9 cellular contexts compared by ENCODE assay signal in the genomic region with DNA sequence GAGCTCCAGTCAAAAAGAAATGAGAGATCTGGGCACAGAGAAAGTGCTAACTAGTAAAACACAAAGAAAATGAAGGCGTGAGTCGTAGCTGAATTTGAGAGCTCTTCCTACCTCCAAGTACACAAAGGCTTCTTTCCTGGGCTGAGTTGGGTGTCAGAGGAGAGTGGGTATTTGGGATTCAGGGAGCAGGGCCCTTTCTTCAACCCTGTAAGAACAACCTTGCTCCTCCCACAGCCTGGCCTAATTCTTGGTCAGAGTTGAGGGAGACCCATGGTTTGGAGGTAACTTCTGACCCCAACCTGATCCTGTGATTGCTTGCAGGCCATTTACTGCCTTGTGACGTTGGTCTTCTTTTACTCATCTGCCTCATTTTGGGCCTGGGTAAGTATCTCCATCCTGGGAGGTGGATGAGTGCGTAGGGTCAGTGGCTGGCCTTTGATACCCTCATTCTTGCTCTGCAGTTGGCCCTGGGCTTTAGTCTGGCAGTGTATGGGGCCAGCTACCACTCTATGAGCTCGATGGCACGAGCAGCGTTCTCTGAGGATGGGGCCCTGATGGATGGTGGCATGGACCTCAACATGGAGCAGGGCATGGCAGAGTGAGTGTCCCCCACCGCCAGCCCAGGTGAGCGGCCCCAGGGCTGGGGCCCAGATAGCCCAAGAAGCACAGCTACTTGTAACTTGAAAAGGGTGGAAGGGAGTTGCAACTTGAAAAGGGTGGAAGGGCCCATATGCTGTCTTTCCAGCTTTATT. TPM values are rescaled to one million over a fixed set of nuclear protein-coding genes. Genes with fewer than 3 reads are reported as not detected.
DNase-seq lines count a peak whose midpoint lies in the region; ATAC-seq and TF ChIP-seq lines count a peak whose summit lies in the region.
"Had no signal": no experiment of that assay in that cellular context is flagged by ENCODE, and none has a peak within 500 bp of the region (broad histone marks: within the 10 kb centered on the region; RNA-seq: fewer than 3 reads in every experiment).

No MANE protein-coding gene starts in this region.

- H3K9me3 ChIP-seq in breast epithelium (no peaks in the 10 kb centered on the region), mucosa of stomach (ENCODE audit: control insufficient read depth, low read length) (no peaks in the 10 kb centered on the region), Peyer's patch (no peaks in the 10 kb centered on the region), gastroesophageal sphincter (no peaks in the 10 kb centered on the region)

- H3K27ac ChIP-seq in ACC112 (ENCODE audit: low read depth, low read length) (peak overlapping the region; percentile 72; the same call in 1 of the 2 replicates), HL-60 (replicated peaks) (no peak overlapping the region), breast epithelium (peak overlapping the region in 1 of 2 donors; percentile 85), Peyer's patch (no peak overlapping the region), gastroesophageal sphincter (no peak overlapping the region)

- H2AFZ ChIP-seq in ACC112 (ENCODE audit: low read length, unreplicated experiment), result no peak overlapping the region

- peaks cover 22% of the 10 kb centered on the region for H3K4me1 ChIP-seq in ACC112 (ENCODE audit: control insufficient read depth, insufficient read depth, low read length, unreplicated experiment)
- peaks cover 5 to 6% of the 10 kb centered on the region in 2 donors for H3K4me1 ChIP-seq in breast epithelium
- H3K4me1 ChIP-seq in mucosa of stomach (ENCODE audit: control insufficient read depth, insufficient read depth, low read length), result peaks cover 24% of the 10 kb centered on the region
- peaks cover 0 to 23% (median 7%) of the 10 kb centered on the region in 4 donors for H3K4me1 ChIP-seq in Peyer's patch
- H3K4me1 ChIP-seq in gastroesophageal sphincter, result peaks cover 0 to 37% (median 10%) of the 10 kb centered on the region in 3 donors

- ATAC-seq in GM18502 (IDR thresholded peaks at IDR 0.05; ENCODE audit: poor library complexity, unreplicated experiment) (no peak), HG03196 (IDR thresholded peaks at IDR 0.05; ENCODE audit: unreplicated experiment) (no peak), gastroesophageal sphincter (no peak)

- DNase-seq in HL-60 (ENCODE audit: low read depth in 1 of 2, low spot score in 1 of 2), result no peak
- DNase-seq in breast epithelium (ENCODE audit: low spot score in 2 of 2), result no peak
- no peak for DNase-seq in Peyer's patch
- DNase-seq: SIG-M5 had no signal

- H3K79me2 ChIP-seq in ACC112 (ENCODE audit: control insufficient read depth, insufficient read depth, low read length, unreplicated experiment), result peaks cover 30% of the 10 kb centered on the region

- TF ChIP-seq EP300 in gastroesophageal sphincter (IDR thresholded peaks at IDR 0.05), result no peak

- no peak for TF ChIP-seq POLR2A in breast epithelium (IDR thresholded peaks at IDR 0.05)
- TF ChIP-seq POLR2A in Peyer's patch (IDR thresholded peaks at IDR 0.05), result no peak
- TF ChIP-seq POLR2A in gastroesophageal sphincter (IDR thresholded peaks at IDR 0.05), result no peak

- H3K27me3 ChIP-seq in ACC112 (ENCODE audit: insufficient read depth, low read length) (no peaks in the 10 kb centered on the region), HL-60 (ENCODE audit: insufficient read depth, poor library complexity, severe bottlenecking) (no peaks in the 10 kb centered on the region), breast epithelium (no peaks in the 10 kb centered on the region), mucosa of stomach (ENCODE audit: control insufficient read depth, insufficient read depth, low read length) (no peaks in the 10 kb centered on the region), Peyer's patch (no peaks in the 10 kb centered on the region), gastroesophageal sphincter (no peaks in the 10 kb centered on the region)

- TF ChIP-seq CTCF in HL-60 (IDR thresholded peaks at IDR 0.05; ENCODE audit: insufficient read depth, low read length) (no peak), breast epithelium (IDR thresholded peaks at IDR 0.05) (no peak), Peyer's patch (IDR thresholded peaks at IDR 0.05) (no peak), gastroesophageal sphincter (IDR thresholded peaks at IDR 0.05) (no peak)

- H3K4me3 ChIP-seq in ACC112 (ENCODE audit: low read depth, low read length), result peak overlapping the region; percentile 96
- peak overlapping the region; percentile 100 for H3K4me3 ChIP-seq in HL-60 (replicated peaks; ENCODE audit: insufficient read depth, low read length)
- peak overlapping the region; percentile 63 to 95 (median 84) for H3K4me3 ChIP-seq in breast epithelium
- peak overlapping the region; percentile 93 for H3K4me3 ChIP-seq in mucosa of stomach (ENCODE audit: low read length)
- peak overlapping the region in 2 of 4 donors; percentile 65 to 91 for H3K4me3 ChIP-seq in Peyer's patch
- H3K4me3 ChIP-seq in gastroesophageal sphincter, result peak overlapping the region in 1 of 2 donors; percentile 70

- intact Hi-C loops in breast epithelium (cut with DNase I; ENCODE audit: low total_unique reads), result no loop called here

- peaks cover 11% of the 10 kb centered on the region; the same call in 1 of the 2 replicates for H3K36me3 ChIP-seq in ACC112 (ENCODE audit: insufficient read depth, low read length)
- H3K36me3 ChIP-seq in breast epithelium, result peaks cover 6% of the 10 kb centered on the region
- peaks cover 9% of the 10 kb centered on the region for H3K36me3 ChIP-seq in mucosa of stomach (ENCODE audit: control insufficient read depth, insufficient read depth, low read length)
- peaks cover 0 to 43% (median 0%) of the 10 kb centered on the region in 3 donors for H3K36me3 ChIP-seq in Peyer's patch
- H3K36me3 ChIP-seq in gastroesophageal sphincter, result peaks cover 0 to 58% of the 10 kb centered on the region in 2 donors

- 78 to 94% methylated on average over 2 of the region's 9 CpGs for WGBS in gastroesophageal sphincter (ENCODE audit: low coverage in 1 of 2), 2 donors

- peak overlapping the region; percentile 82 for H3K9ac ChIP-seq in mucosa of stomach (ENCODE audit: low read length)

RNA-seq across cellular contexts. Expression of a gene that starts 1.3 kb away (rescaled TPM):
- total RNA-seq in breast epithelium (10 to 100 TPM; 35.2 to 46.2 (median 44.2) TPM), Peyer's patch (10 to 100 TPM; 23.9 to 40.3 (median 33.3) TPM), gastroesophageal sphincter (10 to 100 TPM; 15.4 to 34.7 (median 30.7) TPM)

RNA-seq across cellular contexts. Expression of a gene that starts 19.1 kb away (rescaled TPM):
- total RNA-seq in breast epithelium (10 to 100 TPM; 19.3 to 25.9 (median 22.6) TPM), Peyer's patch (10 to 100 TPM; 13.3 to 64.4 (median 38.8) TPM), gastroesophageal sphincter (10 to 100 TPM in 3 of 4 donors, 1 to 10 TPM in 1; 9.7 to 15.5 (median 12.9) TPM)

RNA-seq across cellular contexts. Expression of a gene that starts 20.6 kb away (rescaled TPM):
- total RNA-seq in breast epithelium (1 to 10 TPM in 2 of 3 donors, under 1 TPM in 1; 0.96 to 2.3 (median 1.3) TPM), Peyer's patch (1 to 10 TPM; 1.2 to 2.2 (median 1.8) TPM), gastroesophageal sphincter (under 1 TPM; 0.13 to 0.93 (median 0.21) TPM)

RNA-seq across cellular contexts. Expression of a gene that starts 29.3 kb away (rescaled TPM):
- total RNA-seq in breast epithelium (10 to 100 TPM in 2 of 3 donors, 1 to 10 TPM in 1; 1.1 to 35.0 (median 19.7) TPM), Peyer's patch (100 to 1,000 TPM in 1 of 4 donors, 10 to 100 TPM in 3; 25.6 to 119 (median 82.2) TPM), gastroesophageal sphincter (1 to 10 TPM in 2 of 4 donors, under 1 TPM in 2; 0.15 to 3.9 (median 1.3) TPM)

RNA-seq across cellular contexts. Expression of a gene that starts 36.3 kb away (rescaled TPM):
- 10 to 100 TPM; 74.1 to 86.9 (median 76.1) TPM for total RNA-seq in breast epithelium
- 100 to 1,000 TPM; 122 to 182 (median 144) TPM for total RNA-seq in Peyer's patch
- 10 to 100 TPM; 55.0 to 89.8 (median 76.2) TPM for total RNA-seq in gastroesophageal sphincter
